In the genomic region with DNA sequence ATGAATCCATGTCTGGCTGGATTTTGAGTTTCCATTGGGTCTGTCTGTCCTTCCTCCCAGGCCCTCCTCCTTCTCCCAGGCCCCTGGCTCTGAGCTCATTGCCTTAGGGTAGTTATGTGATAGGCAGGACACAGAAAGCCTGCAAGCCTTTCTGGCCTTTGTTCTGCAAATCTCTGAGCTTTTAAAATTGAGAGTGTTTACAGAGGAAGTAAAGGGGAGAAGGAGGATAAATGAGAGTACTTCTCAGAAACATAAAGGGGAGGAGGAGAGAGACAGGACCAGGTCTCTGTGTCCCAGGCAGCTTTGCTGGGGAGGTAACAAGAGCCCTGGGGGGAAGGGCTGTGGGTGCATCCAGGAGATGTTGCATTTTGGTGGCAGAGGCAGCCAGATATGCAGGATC, we compare ENCODE assay signal across 2 cellular contexts.
TF ChIP-seq lines count a peak whose summit lies in the region.

No MANE protein-coding gene starts in this region.

TF ChIP-seq in HEK293, 187 proteins besides CTCF, POLR2A, EP300 and RAD21:
- 0 out of 2 replicates have a peak, but pooled peaks have one; percentile 28 for TF ChIP-seq PRDM1 (tag by site-specific recombination; IDR thresholded peaks at IDR 0.05)
- TF ChIP-seq ZBTB17 (tag by site-specific recombination; IDR thresholded peaks at IDR 0.05) = 0 out of 2 replicates have a peak, but pooled peaks have one; percentile 14
- TF ChIP-seq GLIS1 (tag by site-specific recombination; IDR thresholded peaks at IDR 0.05) = peak; percentile 65
- no peak for TF ChIP-seq ZNF529 (tag by site-specific recombination; IDR thresholded peaks at IDR 0.05; ENCODE audit: insufficient replicate concordance)
- no peak for TF ChIP-seq FEZF1 (tag by site-specific recombination; IDR thresholded peaks at IDR 0.05)
- no peak for TF ChIP-seq ZNF501 (tag by site-specific recombination; IDR thresholded peaks at IDR 0.05)
- TF ChIP-seq, protein P1, sequence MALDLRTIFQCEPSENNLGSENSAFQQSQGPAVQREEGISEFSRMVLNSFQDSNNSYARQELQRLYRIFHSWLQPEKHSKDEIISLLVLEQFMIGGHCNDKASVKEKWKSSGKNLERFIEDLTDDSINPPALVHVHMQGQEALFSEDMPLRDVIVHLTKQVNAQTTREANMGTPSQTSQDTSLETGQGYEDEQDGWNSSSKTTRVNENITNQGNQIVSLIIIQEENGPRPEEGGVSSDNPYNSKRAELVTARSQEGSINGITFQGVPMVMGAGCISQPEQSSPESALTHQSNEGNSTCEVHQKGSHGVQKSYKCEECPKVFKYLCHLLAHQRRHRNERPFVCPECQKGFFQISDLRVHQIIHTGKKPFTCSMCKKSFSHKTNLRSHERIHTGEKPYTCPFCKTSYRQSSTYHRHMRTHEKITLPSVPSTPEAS (tag by site-specific recombination; IDR thresholded peaks at IDR 0.05) = no peak
- no peak for TF ChIP-seq MYNN (tag by site-specific recombination; IDR thresholded peaks at IDR 0.05; ENCODE audit: borderline replicate concordance)

TF ChIP-seq in H1, 55 proteins besides CTCF, POLR2A, EP300 and RAD21:
- TF ChIP-seq KDM5A (IDR thresholded peaks at IDR 0.05; ENCODE audit: low read length) = no peak
- TF ChIP-seq SAP30 (IDR thresholded peaks at IDR 0.05; ENCODE audit: insufficient read depth, insufficient replicate concordance, low read length) = no peak
- no peak for TF ChIP-seq SUZ12 (IDR thresholded peaks at IDR 0.05; ENCODE audit: low read length)
- TF ChIP-seq RXRA (IDR thresholded peaks at IDR 0.05; ENCODE audit: insufficient read depth, low read depth, low read length) = no peak
- no peak for TF ChIP-seq RBBP5 (IDR thresholded peaks at IDR 0.05; ENCODE audit: borderline replicate concordance, low read depth, low read length)
- no peak for TF ChIP-seq CTBP2 (IDR thresholded peaks at IDR 0.05; ENCODE audit: borderline replicate concordance, insufficient read depth, insufficient read length, low read length)
